ENCODE assay signal across 8 cellular contexts in the genomic region with DNA sequence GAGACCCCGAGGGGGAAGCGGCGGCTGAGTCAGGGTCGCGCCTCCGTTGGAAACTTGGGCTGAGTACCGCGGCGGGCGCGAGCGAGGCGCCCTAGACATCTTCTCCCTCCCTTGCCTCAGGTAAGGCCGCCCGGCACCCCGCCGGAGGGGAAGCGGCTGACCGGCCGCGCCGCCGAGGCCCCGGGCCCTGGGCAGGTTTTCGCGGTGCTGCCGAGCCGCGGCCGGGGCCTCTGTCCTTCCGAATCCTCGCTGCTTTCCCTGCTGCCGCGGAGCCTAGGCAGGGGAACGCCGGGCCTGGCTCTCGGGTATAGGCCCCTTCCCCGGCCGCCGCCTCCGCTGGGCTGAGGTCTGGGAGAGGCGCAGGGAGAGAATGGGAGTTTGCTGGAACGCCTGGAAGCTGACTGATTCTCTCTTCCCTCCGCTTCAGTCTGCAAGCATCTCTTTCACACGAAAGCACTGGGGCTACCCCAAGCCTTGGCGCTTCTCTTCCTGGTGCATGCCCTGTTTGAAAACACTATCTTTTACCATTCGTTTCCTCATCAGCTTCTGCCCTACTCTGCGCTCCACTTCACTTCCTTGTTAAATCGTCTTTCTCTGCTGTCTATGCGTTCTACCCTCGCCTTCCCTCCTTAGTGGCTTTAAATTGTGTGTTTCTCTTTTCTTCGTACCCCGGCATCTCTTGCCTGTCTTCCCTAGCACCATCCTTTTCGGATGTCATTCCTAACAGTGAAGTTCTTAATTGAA. TPM values are rescaled to one million over a fixed set of nuclear protein-coding genes. Genes with fewer than 3 reads are reported as not detected.
A peak's percentile ranks its signal among the peaks of the same experiment; 100 is the strongest.
DNase-seq lines count a peak whose midpoint lies in the region; ATAC-seq and TF ChIP-seq lines count a peak whose summit lies in the region.

No MANE protein-coding gene starts in this region.

- DNase-seq in DMS53 (lab: John Stamatoyannopoulos, UW), result peak; percentile 73
- DNase-seq in MG63, result peak; percentile 35
- DNase-seq in choroid plexus epithelial cell (ENCODE audit: low read depth), result peak; percentile 62
- peak; percentile 70 for DNase-seq in kidney tubule cell (ENCODE audit: low spot score)
- peak in 2 of 3 donors; percentile 11 to 12 for DNase-seq in stimulated activated CD4-positive, alpha-beta T cell treated with anti-CD3 and anti-CD28 coated beads, TNF-alpha, amount 100 ng/mL, for 1 hour (ENCODE audit: low read depth in 3 of 3, low spot score in 1 of 3)
- DNase-seq in NCI-H446 treated with DMSO at 0.1 percent for 48 hours (lab: John Stamatoyannopoulos, UW), result no peak

- H3K4me3 ChIP-seq in MG63, result peak overlapping the region; percentile 90
- H3K4me3 ChIP-seq in choroid plexus epithelial cell (ENCODE audit: low read depth, low read length), result peak overlapping the region; percentile 89

- TF ChIP-seq CTCF in VCaP (conservative IDR thresholded peaks at IDR 0.05) (no peak), choroid plexus epithelial cell (conservative IDR thresholded peaks at IDR 0.05; ENCODE audit: low read depth, low read length) (no peak)

- no peaks in the 10 kb centered on the region for H3K9me3 ChIP-seq in MG63

- H3K27me3 ChIP-seq in MG63, result no peaks in the 10 kb centered on the region

- ATAC-seq in GM21717 (IDR thresholded peaks at IDR 0.05; ENCODE audit: unreplicated experiment), result peak; percentile 11

- H3K27ac ChIP-seq in VCaP, result peak overlapping the region; percentile 90

- no peaks in the 10 kb centered on the region for H3K36me3 ChIP-seq in MG63

RNA-seq across cellular contexts. Expression of a gene that starts 0.7 kb away (rescaled TPM):
- 16.6 and 29.5 TPM in 2 replicates for total RNA-seq in MG63 (2014; rRNA removed; shearing (Covaris generic); ENCODE audit: low replicate concordance)
